In the genomic region with DNA sequence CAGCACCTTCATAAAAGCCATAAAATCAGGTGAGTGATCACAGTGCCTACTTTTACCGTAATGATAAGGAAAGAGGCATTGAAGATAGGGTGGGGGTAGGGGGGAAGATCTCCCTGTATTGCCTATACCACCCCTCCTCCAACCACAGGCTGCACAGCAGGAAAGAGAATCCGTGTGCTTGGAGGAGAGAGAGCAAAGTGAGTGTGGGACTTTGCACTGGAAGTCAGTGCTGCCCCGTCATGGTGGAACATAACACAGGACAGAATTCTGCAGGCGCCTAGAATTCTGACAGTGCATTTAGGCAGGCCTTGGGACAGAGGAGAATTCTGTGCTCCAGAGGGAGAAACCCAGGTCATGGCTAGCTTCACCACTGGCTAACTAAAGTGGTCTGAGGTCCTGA, we compare ENCODE assay signal across 1 cellular context.
TF ChIP-seq lines count a peak whose summit lies in the region.

No MANE protein-coding gene starts in this region.

TF ChIP-seq in HepG2, 621 proteins besides CTCF, POLR2A, EP300 and RAD21 (continued from another document and continues in another):
- TF ChIP-seq, protein P1, sequence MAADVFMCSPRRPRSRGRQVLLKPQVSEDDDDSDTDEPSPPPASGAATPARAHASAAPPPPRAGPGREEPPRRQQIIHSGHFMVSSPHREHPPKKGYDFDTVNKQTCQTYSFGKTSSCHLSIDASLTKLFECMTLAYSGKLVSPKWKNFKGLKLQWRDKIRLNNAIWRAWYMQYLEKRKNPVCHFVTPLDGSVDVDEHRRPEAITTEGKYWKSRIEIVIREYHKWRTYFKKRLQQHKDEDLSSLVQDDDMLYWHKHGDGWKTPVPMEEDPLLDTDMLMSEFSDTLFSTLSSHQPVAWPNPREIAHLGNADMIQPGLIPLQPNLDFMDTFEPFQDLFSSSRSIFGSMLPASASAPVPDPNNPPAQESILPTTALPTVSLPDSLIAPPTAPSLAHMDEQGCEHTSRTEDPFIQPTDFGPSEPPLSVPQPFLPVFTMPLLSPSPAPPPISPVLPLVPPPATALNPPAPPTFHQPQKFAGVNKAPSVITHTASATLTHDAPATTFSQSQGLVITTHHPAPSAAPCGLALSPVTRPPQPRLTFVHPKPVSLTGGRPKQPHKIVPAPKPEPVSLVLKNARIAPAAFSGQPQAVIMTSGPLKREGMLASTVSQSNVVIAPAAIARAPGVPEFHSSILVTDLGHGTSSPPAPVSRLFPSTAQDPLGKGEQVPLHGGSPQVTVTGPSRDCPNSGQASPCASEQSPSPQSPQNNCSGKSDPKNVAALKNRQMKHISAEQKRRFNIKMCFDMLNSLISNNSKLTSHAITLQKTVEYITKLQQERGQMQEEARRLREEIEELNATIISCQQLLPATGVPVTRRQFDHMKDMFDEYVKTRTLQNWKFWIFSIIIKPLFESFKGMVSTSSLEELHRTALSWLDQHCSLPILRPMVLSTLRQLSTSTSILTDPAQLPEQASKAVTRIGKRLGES (CRISPR knock-in tag; IDR thresholded peaks at IDR 0.05; ENCODE audit: borderline replicate concordance) = no peak
- TF ChIP-seq, protein P2, sequence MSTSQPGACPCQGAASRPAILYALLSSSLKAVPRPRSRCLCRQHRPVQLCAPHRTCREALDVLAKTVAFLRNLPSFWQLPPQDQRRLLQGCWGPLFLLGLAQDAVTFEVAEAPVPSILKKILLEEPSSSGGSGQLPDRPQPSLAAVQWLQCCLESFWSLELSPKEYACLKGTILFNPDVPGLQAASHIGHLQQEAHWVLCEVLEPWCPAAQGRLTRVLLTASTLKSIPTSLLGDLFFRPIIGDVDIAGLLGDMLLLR (CRISPR knock-in tag; IDR thresholded peaks at IDR 0.05) = no peak
- TF ChIP-seq GLI4 (CRISPR knock-in tag; IDR thresholded peaks at IDR 0.05; ENCODE audit: borderline replicate concordance) (no peak), ZNF501 (CRISPR knock-in tag; IDR thresholded peaks at IDR 0.05) (no peak), SCMH1 (CRISPR knock-in tag; IDR thresholded peaks at IDR 0.05; ENCODE audit: borderline replicate concordance) (no peak), ISX (CRISPR knock-in tag; conservative IDR thresholded peaks at IDR 0.05) (no peak), FOXK2 (IDR thresholded peaks at IDR 0.05) (no peak), ZNF841 (CRISPR knock-in tag; IDR thresholded peaks at IDR 0.05; ENCODE audit: borderline replicate concordance) (no peak), SNAPC2 (CRISPR knock-in tag; IDR thresholded peaks at IDR 0.05) (no peak), MYC (CRISPR knock-in tag; IDR thresholded peaks at IDR 0.05; ENCODE audit: borderline replicate concordance) (peak; percentile 69; the same call in 1 of the 2 replicates), NR2F2 (IDR thresholded peaks at IDR 0.05; ENCODE audit: borderline replicate concordance, low read depth) (0 out of 2 replicates have a peak, but pooled peaks have one; percentile 18), PHF5A (CRISPR knock-in tag; IDR thresholded peaks at IDR 0.05; ENCODE audit: low read depth, unreplicated experiment) (no peak), ZZZ3 (CRISPR knock-in tag; IDR thresholded peaks at IDR 0.05; ENCODE audit: borderline replicate concordance) (no peak), ZNF83 (CRISPR knock-in tag; IDR thresholded peaks at IDR 0.05; ENCODE audit: borderline replicate concordance) (no peak), FLYWCH1 (CRISPR knock-in tag; IDR thresholded peaks at IDR 0.05) (no peak), AHR (CRISPR knock-in tag; IDR thresholded peaks at IDR 0.05) (no peak), MIER2 (CRISPR knock-in tag; IDR thresholded peaks at IDR 0.05) (peak; percentile 54; the same call in 1 of the 2 replicates), MAFK (conservative IDR thresholded peaks at IDR 0.05 in 1 of 2, IDR thresholded peaks at IDR 0.05 in 1 of 2; ENCODE audit: low read length in 2 of 2) (peak; percentile 50 to 62), ZNF619 (CRISPR knock-in tag; IDR thresholded peaks at IDR 0.05) (no peak), TCF7L2 (IDR thresholded peaks at IDR 0.05; ENCODE audit: low read depth, low read length) (no peak), SMARCC2 (IDR thresholded peaks at IDR 0.05) (no peak), ZNF234 (CRISPR knock-in tag; conservative IDR thresholded peaks at IDR 0.05) (no peak), EED (CRISPR knock-in tag; IDR thresholded peaks at IDR 0.05) (no peak), NFE2L2 (IDR thresholded peaks at IDR 0.05; ENCODE audit: low read length) (no peak), PPARG (CRISPR knock-in tag; conservative IDR thresholded peaks at IDR 0.05) (peak; percentile 32; the same call in 1 of the 2 replicates), ZNF773 (CRISPR knock-in tag; IDR thresholded peaks at IDR 0.05; ENCODE audit: borderline replicate concordance) (no peak)
- TF ChIP-seq, protein P3, sequence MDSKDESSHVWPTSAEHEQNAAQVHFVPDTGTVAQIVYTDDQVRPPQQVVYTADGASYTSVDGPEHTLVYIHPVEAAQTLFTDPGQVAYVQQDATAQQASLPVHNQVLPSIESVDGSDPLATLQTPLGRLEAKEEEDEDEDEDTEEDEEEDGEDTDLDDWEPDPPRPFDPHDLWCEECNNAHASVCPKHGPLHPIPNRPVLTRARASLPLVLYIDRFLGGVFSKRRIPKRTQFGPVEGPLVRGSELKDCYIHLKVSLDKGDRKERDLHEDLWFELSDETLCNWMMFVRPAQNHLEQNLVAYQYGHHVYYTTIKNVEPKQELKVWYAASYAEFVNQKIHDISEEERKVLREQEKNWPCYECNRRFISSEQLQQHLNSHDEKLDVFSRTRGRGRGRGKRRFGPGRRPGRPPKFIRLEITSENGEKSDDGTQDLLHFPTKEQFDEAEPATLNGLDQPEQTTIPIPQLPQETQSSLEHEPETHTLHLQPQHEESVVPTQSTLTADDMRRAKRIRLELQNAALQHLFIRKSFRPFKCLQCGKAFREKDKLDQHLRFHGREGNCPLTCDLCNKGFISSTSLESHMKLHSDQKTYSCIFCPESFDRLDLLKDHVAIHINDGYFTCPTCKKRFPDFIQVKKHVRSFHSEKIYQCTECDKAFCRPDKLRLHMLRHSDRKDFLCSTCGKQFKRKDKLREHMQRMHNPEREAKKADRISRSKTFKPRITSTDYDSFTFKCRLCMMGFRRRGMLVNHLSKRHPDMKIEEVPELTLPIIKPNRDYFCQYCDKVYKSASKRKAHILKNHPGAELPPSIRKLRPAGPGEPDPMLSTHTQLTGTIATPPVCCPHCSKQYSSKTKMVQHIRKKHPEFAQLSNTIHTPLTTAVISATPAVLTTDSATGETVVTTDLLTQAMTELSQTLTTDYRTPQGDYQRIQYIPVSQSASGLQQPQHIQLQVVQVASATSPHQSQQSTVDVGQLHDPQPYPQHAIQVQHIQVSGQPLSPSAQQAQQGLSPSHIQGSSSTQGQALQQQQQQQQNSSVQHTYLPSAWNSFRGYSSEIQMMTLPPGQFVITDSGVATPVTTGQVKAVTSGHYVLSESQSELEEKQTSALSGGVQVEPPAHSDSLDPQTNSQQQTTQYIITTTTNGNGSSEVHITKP (CRISPR knock-in tag; IDR thresholded peaks at IDR 0.05; ENCODE audit: low read depth) = peak; percentile 79; the same call in 1 of the 2 replicates
- TF ChIP-seq, protein P4, sequence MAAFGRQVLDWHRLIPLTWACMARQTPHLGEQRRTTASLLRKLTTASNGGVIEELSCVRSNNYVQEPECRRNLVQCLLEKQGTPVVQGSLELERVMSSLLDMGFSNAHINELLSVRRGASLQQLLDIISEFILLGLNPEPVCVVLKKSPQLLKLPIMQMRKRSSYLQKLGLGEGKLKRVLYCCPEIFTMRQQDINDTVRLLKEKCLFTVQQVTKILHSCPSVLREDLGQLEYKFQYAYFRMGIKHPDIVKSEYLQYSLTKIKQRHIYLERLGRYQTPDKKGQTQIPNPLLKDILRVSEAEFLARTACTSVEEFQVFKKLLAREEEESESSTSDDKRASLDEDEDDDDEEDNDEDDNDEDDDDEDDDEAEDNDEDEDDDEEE (CRISPR knock-in tag; IDR thresholded peaks at IDR 0.05) = no peak
- TF ChIP-seq, protein P5, sequence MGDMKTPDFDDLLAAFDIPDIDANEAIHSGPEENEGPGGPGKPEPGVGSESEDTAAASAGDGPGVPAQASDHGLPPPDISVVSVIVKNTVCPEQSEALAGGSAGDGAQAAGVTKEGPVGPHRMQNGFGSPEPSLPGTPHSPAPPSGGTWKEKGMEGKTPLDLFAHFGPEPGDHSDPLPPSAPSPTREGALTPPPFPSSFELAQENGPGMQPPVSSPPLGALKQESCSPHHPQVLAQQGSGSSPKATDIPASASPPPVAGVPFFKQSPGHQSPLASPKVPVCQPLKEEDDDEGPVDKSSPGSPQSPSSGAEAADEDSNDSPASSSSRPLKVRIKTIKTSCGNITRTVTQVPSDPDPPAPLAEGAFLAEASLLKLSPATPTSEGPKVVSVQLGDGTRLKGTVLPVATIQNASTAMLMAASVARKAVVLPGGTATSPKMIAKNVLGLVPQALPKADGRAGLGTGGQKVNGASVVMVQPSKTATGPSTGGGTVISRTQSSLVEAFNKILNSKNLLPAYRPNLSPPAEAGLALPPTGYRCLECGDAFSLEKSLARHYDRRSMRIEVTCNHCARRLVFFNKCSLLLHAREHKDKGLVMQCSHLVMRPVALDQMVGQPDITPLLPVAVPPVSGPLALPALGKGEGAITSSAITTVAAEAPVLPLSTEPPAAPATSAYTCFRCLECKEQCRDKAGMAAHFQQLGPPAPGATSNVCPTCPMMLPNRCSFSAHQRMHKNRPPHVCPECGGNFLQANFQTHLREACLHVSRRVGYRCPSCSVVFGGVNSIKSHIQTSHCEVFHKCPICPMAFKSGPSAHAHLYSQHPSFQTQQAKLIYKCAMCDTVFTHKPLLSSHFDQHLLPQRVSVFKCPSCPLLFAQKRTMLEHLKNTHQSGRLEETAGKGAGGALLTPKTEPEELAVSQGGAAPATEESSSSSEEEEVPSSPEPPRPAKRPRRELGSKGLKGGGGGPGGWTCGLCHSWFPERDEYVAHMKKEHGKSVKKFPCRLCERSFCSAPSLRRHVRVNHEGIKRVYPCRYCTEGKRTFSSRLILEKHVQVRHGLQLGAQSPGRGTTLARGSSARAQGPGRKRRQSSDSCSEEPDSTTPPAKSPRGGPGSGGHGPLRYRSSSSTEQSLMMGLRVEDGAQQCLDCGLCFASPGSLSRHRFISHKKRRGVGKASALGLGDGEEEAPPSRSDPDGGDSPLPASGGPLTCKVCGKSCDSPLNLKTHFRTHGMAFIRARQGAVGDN (CRISPR knock-in tag; IDR thresholded peaks at IDR 0.05) = no peak
- TF ChIP-seq, protein P6, sequence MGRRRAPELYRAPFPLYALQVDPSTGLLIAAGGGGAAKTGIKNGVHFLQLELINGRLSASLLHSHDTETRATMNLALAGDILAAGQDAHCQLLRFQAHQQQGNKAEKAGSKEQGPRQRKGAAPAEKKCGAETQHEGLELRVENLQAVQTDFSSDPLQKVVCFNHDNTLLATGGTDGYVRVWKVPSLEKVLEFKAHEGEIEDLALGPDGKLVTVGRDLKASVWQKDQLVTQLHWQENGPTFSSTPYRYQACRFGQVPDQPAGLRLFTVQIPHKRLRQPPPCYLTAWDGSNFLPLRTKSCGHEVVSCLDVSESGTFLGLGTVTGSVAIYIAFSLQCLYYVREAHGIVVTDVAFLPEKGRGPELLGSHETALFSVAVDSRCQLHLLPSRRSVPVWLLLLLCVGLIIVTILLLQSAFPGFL (CRISPR knock-in tag; IDR thresholded peaks at IDR 0.05) = no peak
- TF ChIP-seq, protein P7, sequence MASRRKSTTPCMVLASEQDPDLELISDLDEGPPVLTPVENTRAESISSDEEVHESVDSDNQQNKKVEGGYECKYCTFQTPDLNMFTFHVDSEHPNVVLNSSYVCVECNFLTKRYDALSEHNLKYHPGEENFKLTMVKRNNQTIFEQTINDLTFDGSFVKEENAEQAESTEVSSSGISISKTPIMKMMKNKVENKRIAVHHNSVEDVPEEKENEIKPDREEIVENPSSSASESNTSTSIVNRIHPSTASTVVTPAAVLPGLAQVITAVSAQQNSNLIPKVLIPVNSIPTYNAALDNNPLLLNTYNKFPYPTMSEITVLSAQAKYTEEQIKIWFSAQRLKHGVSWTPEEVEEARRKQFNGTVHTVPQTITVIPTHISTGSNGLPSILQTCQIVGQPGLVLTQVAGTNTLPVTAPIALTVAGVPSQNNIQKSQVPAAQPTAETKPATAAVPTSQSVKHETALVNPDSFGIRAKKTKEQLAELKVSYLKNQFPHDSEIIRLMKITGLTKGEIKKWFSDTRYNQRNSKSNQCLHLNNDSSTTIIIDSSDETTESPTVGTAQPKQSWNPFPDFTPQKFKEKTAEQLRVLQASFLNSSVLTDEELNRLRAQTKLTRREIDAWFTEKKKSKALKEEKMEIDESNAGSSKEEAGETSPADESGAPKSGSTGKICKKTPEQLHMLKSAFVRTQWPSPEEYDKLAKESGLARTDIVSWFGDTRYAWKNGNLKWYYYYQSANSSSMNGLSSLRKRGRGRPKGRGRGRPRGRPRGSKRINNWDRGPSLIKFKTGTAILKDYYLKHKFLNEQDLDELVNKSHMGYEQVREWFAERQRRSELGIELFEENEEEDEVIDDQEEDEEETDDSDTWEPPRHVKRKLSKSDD (CRISPR knock-in tag; IDR thresholded peaks at IDR 0.05; ENCODE audit: low read depth) = no peak
- TF ChIP-seq, protein P8, sequence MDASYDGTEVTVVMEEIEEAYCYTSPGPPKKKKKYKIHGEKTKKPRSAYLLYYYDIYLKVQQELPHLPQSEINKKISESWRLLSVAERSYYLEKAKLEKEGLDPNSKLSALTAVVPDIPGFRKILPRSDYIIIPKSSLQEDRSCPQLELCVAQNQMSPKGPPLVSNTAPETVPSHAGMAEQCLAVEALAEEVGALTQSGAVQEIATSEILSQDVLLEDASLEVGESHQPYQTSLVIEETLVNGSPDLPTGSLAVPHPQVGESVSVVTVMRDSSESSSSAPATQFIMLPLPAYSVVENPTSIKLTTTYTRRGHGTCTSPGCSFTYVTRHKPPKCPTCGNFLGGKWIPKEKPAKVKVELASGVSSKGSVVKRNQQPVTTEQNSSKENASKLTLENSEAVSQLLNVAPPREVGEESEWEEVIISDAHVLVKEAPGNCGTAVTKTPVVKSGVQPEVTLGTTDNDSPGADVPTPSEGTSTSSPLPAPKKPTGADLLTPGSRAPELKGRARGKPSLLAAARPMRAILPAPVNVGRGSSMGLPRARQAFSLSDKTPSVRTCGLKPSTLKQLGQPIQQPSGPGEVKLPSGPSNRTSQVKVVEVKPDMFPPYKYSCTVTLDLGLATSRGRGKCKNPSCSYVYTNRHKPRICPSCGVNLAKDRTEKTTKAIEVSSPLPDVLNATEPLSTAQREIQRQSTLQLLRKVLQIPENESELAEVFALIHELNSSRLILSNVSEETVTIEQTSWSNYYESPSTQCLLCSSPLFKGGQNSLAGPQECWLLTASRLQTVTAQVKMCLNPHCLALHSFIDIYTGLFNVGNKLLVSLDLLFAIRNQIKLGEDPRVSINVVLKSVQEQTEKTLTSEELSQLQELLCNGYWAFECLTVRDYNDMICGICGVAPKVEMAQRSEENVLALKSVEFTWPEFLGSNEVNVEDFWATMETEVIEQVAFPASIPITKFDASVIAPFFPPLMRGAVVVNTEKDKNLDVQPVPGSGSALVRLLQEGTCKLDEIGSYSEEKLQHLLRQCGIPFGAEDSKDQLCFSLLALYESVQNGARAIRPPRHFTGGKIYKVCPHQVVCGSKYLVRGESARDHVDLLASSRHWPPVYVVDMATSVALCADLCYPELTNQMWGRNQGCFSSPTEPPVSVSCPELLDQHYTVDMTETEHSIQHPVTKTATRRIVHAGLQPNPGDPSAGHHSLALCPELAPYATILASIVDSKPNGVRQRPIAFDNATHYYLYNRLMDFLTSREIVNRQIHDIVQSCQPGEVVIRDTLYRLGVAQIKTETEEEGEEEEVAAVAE (CRISPR knock-in tag; IDR thresholded peaks at IDR 0.05; ENCODE audit: borderline replicate concordance) = peak; percentile 58; the same call in 1 of the 2 replicates
- TF ChIP-seq, protein P9, sequence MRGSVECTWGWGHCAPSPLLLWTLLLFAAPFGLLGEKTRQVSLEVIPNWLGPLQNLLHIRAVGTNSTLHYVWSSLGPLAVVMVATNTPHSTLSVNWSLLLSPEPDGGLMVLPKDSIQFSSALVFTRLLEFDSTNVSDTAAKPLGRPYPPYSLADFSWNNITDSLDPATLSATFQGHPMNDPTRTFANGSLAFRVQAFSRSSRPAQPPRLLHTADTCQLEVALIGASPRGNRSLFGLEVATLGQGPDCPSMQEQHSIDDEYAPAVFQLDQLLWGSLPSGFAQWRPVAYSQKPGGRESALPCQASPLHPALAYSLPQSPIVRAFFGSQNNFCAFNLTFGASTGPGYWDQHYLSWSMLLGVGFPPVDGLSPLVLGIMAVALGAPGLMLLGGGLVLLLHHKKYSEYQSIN (CRISPR knock-in tag; IDR thresholded peaks at IDR 0.05; ENCODE audit: borderline replicate concordance) = no peak
